8 cellular contexts compared by ENCODE assay signal in genomic region chr16:25106567-25107465, GRCh38. TPM values are rescaled to one million over a fixed set of nuclear protein-coding genes. Genes with fewer than 3 reads are reported as not detected.
DNase-seq lines count a peak whose midpoint lies in the region; ATAC-seq and TF ChIP-seq lines count a peak whose summit lies in the region.

No MANE protein-coding gene starts in this region.

- no peaks in the 10 kb centered on the region for H3K36me3 Mint-ChIP-seq in activated CD4-positive, alpha-beta T cell treated with anti-CD3 and anti-CD28 coated beads, Interleukin-2, amount 10 ng/mL, durations not matched to agents 24 days and 14 days (ENCODE audit: low read depth)

- peaks cover 25% of the 10 kb centered on the region for H3K4me1 Mint-ChIP-seq in activated CD4-positive, alpha-beta T cell treated with anti-CD3 and anti-CD28 coated beads, Interleukin-2, amount 10 ng/mL, durations not matched to agents 24 days and 14 days

- DNase-seq in NCI-H510A treated with DMSO at 0.1 percent for 48 hours (lab: John Stamatoyannopoulos, UW) = peak; percentile 95
- DNase-seq in activated CD4-positive, alpha-beta T cell treated with anti-CD3 and anti-CD28 coated beads, Interleukin-2, amount 10 ng/mL, durations not matched to agents 24 days and 14 days = peak; percentile 95
- peak; percentile 87 for DNase-seq in dedifferentiated amniotic fluid mesenchymal stem cell (ENCODE audit: extremely low spot score)
- peak; percentile 99 for DNase-seq in left lobe of liver (ENCODE audit: low spot score)
- peak; percentile 39 to 67 for DNase-seq in stimulated activated CD4-positive, alpha-beta T cell treated with anti-CD3 and anti-CD28 coated beads, Interleukin-1b, Interleukin-23, amount 100 ng/mL, for 4 hours (ENCODE audit: low read depth in 2 of 2)

- no peaks in the 10 kb centered on the region for H3K27me3 Mint-ChIP-seq in activated CD4-positive, alpha-beta T cell treated with anti-CD3 and anti-CD28 coated beads, Interleukin-2, amount 10 ng/mL, durations not matched to agents 24 days and 14 days

- peak overlapping the region; percentile 96 for H3K4me3 Mint-ChIP-seq in activated CD4-positive, alpha-beta T cell treated with anti-CD3 and anti-CD28 coated beads, Interleukin-2, amount 10 ng/mL, durations not matched to agents 24 days and 14 days

- ATAC-seq in GM18511 (IDR thresholded peaks at IDR 0.05; ENCODE audit: unreplicated experiment) (peak; percentile 49), HG03280 (IDR thresholded peaks at IDR 0.05; ENCODE audit: unreplicated experiment) (peak; percentile 42), left lobe of liver (peak; percentile 87)

- peak overlapping the region; percentile 94 for H3K27ac Mint-ChIP-seq in activated CD4-positive, alpha-beta T cell treated with anti-CD3 and anti-CD28 coated beads, Interleukin-2, amount 10 ng/mL, durations not matched to agents 24 days and 14 days

- intact Hi-C loops in activated CD4-positive, alpha-beta T cell treated with anti-CD3 and anti-CD28 coated beads, Interleukin-2, amount 10 ng/mL, durations not matched to agents 24 days and 14 days (cut with micrococcal nuclease) = loop anchor here (1.0 to 2.0 kb wide), 2 partner anchors 40 to 52 kb away; no protein-coding TSS in a partner anchor

- peak overlapping the region; percentile 62 for H3K27ac ChIP-seq in 22Rv1

- peak; percentile 59 for TF ChIP-seq CTCF in 22Rv1 (IDR thresholded peaks at IDR 0.05)

- no peaks in the 10 kb centered on the region for H3K9me3 Mint-ChIP-seq in activated CD4-positive, alpha-beta T cell treated with anti-CD3 and anti-CD28 coated beads, Interleukin-2, amount 10 ng/mL, durations not matched to agents 24 days and 14 days

RNA-seq across cellular contexts. Expression of gene LCMT1, which starts 4.7 kb away (rescaled TPM):
- 32.8 and 38.7 TPM in 2 replicates for total RNA-seq in activated CD4-positive, alpha-beta T cell treated with anti-CD3 and anti-CD28 coated beads, Interleukin-2, amount 10 ng/mL, durations not matched to agents 24 days and 14 days
- 7.0 TPM for total RNA-seq in left lobe of liver

Comparison
In these comparisons a context has a peak if more than half of its experiments do, and no peak if none do; other contexts are left out.
1. Peak in every context shown above with its lines: DNase-seq, ATAC-seq and H3K27ac ChIP-seq.